23 cellular contexts compared by ENCODE assay signal in the genomic region with DNA sequence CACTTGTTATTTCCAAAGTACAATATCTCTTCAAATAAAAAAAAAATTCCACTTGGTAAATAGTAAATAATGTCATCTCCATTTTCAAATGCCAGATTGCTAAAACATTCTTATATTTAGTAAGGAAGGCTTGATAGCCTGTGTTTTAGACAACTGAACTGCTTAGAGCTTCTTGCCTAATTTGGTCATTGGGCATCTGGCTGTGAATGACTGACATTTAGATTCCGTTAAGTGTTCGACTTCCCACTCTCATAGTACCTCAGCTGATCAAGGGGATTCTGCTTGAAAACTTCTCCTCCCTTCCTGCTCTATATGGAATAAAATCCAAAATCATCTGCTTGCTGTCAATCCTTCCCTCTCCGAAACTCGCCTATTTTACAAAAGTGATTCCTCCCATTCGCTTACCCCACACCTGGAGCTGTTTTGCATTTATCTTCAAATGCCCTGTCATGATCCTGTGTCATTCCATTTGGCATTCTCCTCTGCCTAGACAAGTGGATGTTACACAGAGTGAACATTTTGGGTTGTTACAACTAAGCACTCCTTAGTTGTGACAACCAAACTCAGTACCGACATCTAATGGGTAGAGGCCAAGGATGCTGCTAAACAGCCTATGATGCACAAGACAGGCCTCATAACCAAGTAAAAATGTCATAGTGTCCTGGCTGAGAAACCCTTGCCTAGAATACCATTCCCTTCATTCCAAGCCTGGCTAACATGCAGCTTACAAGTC.
DNase-seq lines count a peak whose midpoint lies in the region; ATAC-seq and TF ChIP-seq lines count a peak whose summit lies in the region.
"Had no signal": no experiment of that assay in that cellular context is flagged by ENCODE, and none has a peak within 500 bp of the region (broad histone marks: within the 10 kb centered on the region; RNA-seq: fewer than 3 reads in every experiment).

No MANE protein-coding gene starts in this region.

- H3K27me3 ChIP-seq in SK-N-SH (ENCODE audit: insufficient read depth) (no peaks in the 10 kb centered on the region), left ventricle myocardium inferior (ENCODE audit: low read depth) (no peaks in the 10 kb centered on the region)
- H3K27me3 ChIP-seq: BE2C, MG63, SJSA1 had no signal

- H3K4me3 Mint-ChIP-seq in glutamatergic neuron (ENCODE audit: unreplicated experiment): peak overlapping the region; percentile 47
- H3K4me3 Mint-ChIP-seq: CD14-positive monocyte; CD8-positive, alpha-beta memory T cell had no signal

- WGBS in SK-N-SH (ENCODE audit: low lambda C conversion rate): 94% methylated on average over 6 of the region's 6 CpGs

- H3F3A ChIP-seq in SK-N-SH (replicated peaks; ENCODE audit: insufficient read depth): peaks cover 9% of the 10 kb centered on the region

- TF ChIP-seq RAD21 in SK-N-SH (IDR thresholded peaks at IDR 0.05; ENCODE audit: low read length): no peak

- DNase-seq in SK-N-SH (no peak), glutamatergic neuron (no peak), left ventricle myocardium inferior (no peak), G401 (ENCODE audit: low spot score) (no peak), SW 1271 (lab: John Stamatoyannopoulos, UW) (no peak), hypothalamus (lab: John Stamatoyannopoulos, UW) (no peak)
- DNase-seq: BE2C; CD8-positive, alpha-beta memory T cell; DMS 273 treated with DMSO at 0.1 percent for 48 hours; DMS79; KBM-7; MG63; NCI-H1105 treated with DMSO at 0.1 percent for 48 hours; NCI-H146; NCI-H1930; NCI-H2107; NCI-H446; NCI-H524 treated with DMSO at 0.1 percent for 48 hours; NCI-H774 had no signal

- peak overlapping the region; percentile 71 for H3K27ac Mint-ChIP-seq in glutamatergic neuron (ENCODE audit: unreplicated experiment)
- H3K27ac Mint-ChIP-seq: CD14-positive monocyte; CD8-positive, alpha-beta memory T cell had no signal

- peaks cover 2% of the 10 kb centered on the region for H3K9me3 Mint-ChIP-seq in glutamatergic neuron (ENCODE audit: unreplicated experiment)

- CTCF ChIA-PET in SK-N-SH (lab: Yijun Ruan, JAX): interaction anchor here (0.9 to 1.6 kb wide), 3 partner anchors 15 to 134 kb away, joined by 3 to 5 read pairs (median 3); no protein-coding TSS in a partner anchor

- intact Hi-C loops in left ventricle myocardium inferior (cut with micrococcal nuclease): no loop called here

- H3K27ac ChIP-seq in SK-N-SH (ENCODE audit: low read depth in 2 of 2, low read length in 1 of 2) (no peak overlapping the region), left ventricle myocardium inferior (replicated peaks) (peak overlapping the region; percentile 37)
- H3K27ac ChIP-seq: 22Rv1, SJSA1 had no signal

- H3K4me1 Mint-ChIP-seq in glutamatergic neuron (ENCODE audit: low read depth, unreplicated experiment): peaks cover 47% of the 10 kb centered on the region
- H3K4me1 Mint-ChIP-seq: CD14-positive monocyte; CD8-positive, alpha-beta memory T cell had no signal

- peaks cover 60% of the 10 kb centered on the region; the same call in 1 of the 2 replicates for H3K79me2 ChIP-seq in SK-N-SH (ENCODE audit: insufficient read depth)

- no peaks in the 10 kb centered on the region for H3K9me2 ChIP-seq in SK-N-SH

- peaks cover 22% of the 10 kb centered on the region; the same call in 1 of the 2 replicates for H4K20me1 ChIP-seq in SK-N-SH (ENCODE audit: insufficient read depth)

- H3K4me2 ChIP-seq in SK-N-SH: no peak overlapping the region

- TF ChIP-seq CTCF in SK-N-SH (IDR thresholded peaks at IDR 0.05) (no peak), glutamatergic neuron (IDR thresholded peaks at IDR 0.05; ENCODE audit: partially characterized antibody, unreplicated experiment) (no peak), left ventricle myocardium inferior (IDR thresholded peaks at IDR 0.05; ENCODE audit: borderline replicate concordance) (no peak)

- POLR2A ChIA-PET in SK-N-SH (lab: Yijun Ruan, JAX): no interaction called here

- peaks cover 12% of the 10 kb centered on the region for H3K27me3 Mint-ChIP-seq in glutamatergic neuron (ENCODE audit: unreplicated experiment)
- H3K27me3 Mint-ChIP-seq: CD8-positive, alpha-beta memory T cell had no signal

- no peaks in the 10 kb centered on the region for H3K9me3 ChIP-seq in SK-N-SH
- no peaks in the 10 kb centered on the region for H3K9me3 ChIP-seq in left ventricle myocardium inferior (replicated peaks)
- H3K9me3 ChIP-seq: BE2C, MG63, SJSA1 had no signal

- peaks cover 17% of the 10 kb centered on the region for H3K36me3 Mint-ChIP-seq in glutamatergic neuron (ENCODE audit: unreplicated experiment)
- H3K36me3 Mint-ChIP-seq: CD14-positive monocyte; CD8-positive, alpha-beta memory T cell had no signal

- no peak overlapping the region for H3K9ac ChIP-seq in SK-N-SH

- no peak overlapping the region for H2AFZ ChIP-seq in SK-N-SH (ENCODE audit: low read depth)

- H3K4me3 ChIP-seq in SK-N-SH (ENCODE audit: low read depth in 2 of 2, low read length in 1 of 2) (no peak overlapping the region), left ventricle myocardium inferior (no peak overlapping the region)
- H3K4me3 ChIP-seq: MG63, SJSA1 had no signal

- H3K4me1 ChIP-seq in SK-N-SH (ENCODE audit: control insufficient read depth in 1 of 2, insufficient read depth in 2 of 2, low read depth in 1 of 2, low read length in 1 of 2) (peaks cover 0 to 2% of the 10 kb centered on the region in 2 experiments; a peak in 2 of 4 replicates), left ventricle myocardium inferior (peaks cover 33% of the 10 kb centered on the region)
- H3K4me1 ChIP-seq: BE2C had no signal

- no peak for TF ChIP-seq EP300 in SK-N-SH (IDR thresholded peaks at IDR 0.05; ENCODE audit: borderline replicate concordance in 1 of 2, low read depth in 1 of 2, low read length in 1 of 2)

- H3K36me3 ChIP-seq in SK-N-SH (replicated peaks in 1 of 2; ENCODE audit: control insufficient read depth in 1 of 2, insufficient read depth in 2 of 2, low read length in 1 of 2) (peaks cover 70 to 92% of the 10 kb centered on the region in 2 experiments), left ventricle myocardium inferior (peaks cover 9% of the 10 kb centered on the region)
- H3K36me3 ChIP-seq: MG63 had no signal

- in situ Hi-C loops in G401 (cut with HindIII; ENCODE audit: low sequenced_read_pairs): no loop called here

- peak; percentile 15; the same call in 2 of the 3 replicates for ATAC-seq in SK-N-SH treated with all-trans-retinoic acid at 6 μM for 48 hours

TF ChIP-seq in SK-N-SH treated with all-trans-retinoic acid at 6 μM for 48 hours, 23 proteins besides CTCF, POLR2A, EP300 and RAD21 (continues in another document):
- TF ChIP-seq ZNF565 (CRISPR knock-in tag; conservative IDR thresholded peaks at IDR 0.05; ENCODE audit: low read depth) (no peak), ZNF70 (CRISPR knock-in tag; IDR thresholded peaks at IDR 0.05) (no peak), ZC3H10 (CRISPR knock-in tag; IDR thresholded peaks at IDR 0.05) (no peak), CREB5 (CRISPR knock-in tag; IDR thresholded peaks at IDR 0.05; ENCODE audit: low read depth) (no peak), BACH2 (CRISPR knock-in tag; IDR thresholded peaks at IDR 0.05; ENCODE audit: borderline replicate concordance) (no peak), GLIS3 (CRISPR knock-in tag; IDR thresholded peaks at IDR 0.05) (no peak)

TF ChIP-seq in SK-N-SH, 30 proteins besides CTCF, POLR2A, EP300 and RAD21:
- TF ChIP-seq, protein P1, sequence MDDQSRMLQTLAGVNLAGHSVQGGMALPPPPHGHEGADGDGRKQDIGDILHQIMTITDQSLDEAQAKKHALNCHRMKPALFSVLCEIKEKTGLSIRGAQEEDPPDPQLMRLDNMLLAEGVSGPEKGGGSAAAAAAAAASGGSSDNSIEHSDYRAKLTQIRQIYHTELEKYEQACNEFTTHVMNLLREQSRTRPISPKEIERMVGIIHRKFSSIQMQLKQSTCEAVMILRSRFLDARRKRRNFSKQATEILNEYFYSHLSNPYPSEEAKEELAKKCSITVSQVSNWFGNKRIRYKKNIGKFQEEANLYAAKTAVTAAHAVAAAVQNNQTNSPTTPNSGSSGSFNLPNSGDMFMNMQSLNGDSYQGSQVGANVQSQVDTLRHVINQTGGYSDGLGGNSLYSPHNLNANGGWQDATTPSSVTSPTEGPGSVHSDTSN (IDR thresholded peaks at IDR 0.05): no peak
- TF ChIP-seq FOXM1 (IDR thresholded peaks at IDR 0.05; ENCODE audit: low read depth): no peak
- TF ChIP-seq TCF12 (IDR thresholded peaks at IDR 0.05): no peak
- no peak for TF ChIP-seq NFIC (IDR thresholded peaks at IDR 0.05; ENCODE audit: borderline replicate concordance)
- no peak for TF ChIP-seq RCOR1 (IDR thresholded peaks at IDR 0.05; ENCODE audit: low read length)
- TF ChIP-seq SIN3A (IDR thresholded peaks at IDR 0.05; ENCODE audit: borderline replicate concordance, low read depth, low read length): no peak
- no peak for TF ChIP-seq POLR2AphosphoS5 (IDR thresholded peaks at IDR 0.05; ENCODE audit: low read depth, low read length)
- no peak for TF ChIP-seq ZBTB33 (IDR thresholded peaks at IDR 0.05; ENCODE audit: borderline replicate concordance, low read depth)
- no peak for TF ChIP-seq GATA2 (CRISPR knock-in tag; IDR thresholded peaks at IDR 0.05)
- TF ChIP-seq GABPA (IDR thresholded peaks at IDR 0.05; ENCODE audit: low read depth): no peak
- no peak for TF ChIP-seq FOXJ3 (CRISPR knock-in tag; IDR thresholded peaks at IDR 0.05)
- TF ChIP-seq CHD2 (IDR thresholded peaks at IDR 0.05; ENCODE audit: low read length, partially characterized antibody): no peak
- TF ChIP-seq RXRA (IDR thresholded peaks at IDR 0.05; ENCODE audit: borderline replicate concordance, low read depth): no peak
- no peak for TF ChIP-seq MXI1 (IDR thresholded peaks at IDR 0.05; ENCODE audit: low read depth, low read length)
- no peak for TF ChIP-seq TAF1 (IDR thresholded peaks at IDR 0.05; ENCODE audit: borderline replicate concordance, low read depth, low read length)
